ENCODE assay signal across 12 cellular contexts in genomic region chr3:161489390-161489789, GRCh38. TPM values are rescaled to one million over a fixed set of nuclear protein-coding genes. Genes with fewer than 3 reads are reported as not detected.
A peak's percentile ranks its signal among the peaks of the same experiment; 100 is the strongest.
DNase-seq lines count a peak whose midpoint lies in the region; ATAC-seq lines count a peak whose summit lies in the region.
"Had no signal": no experiment of that assay in that cellular context is flagged by ENCODE, and none has a peak within 500 bp of the region (broad histone marks: within the 10 kb centered on the region; RNA-seq: fewer than 3 reads in every experiment).

No MANE protein-coding gene starts in this region.

- H3K27me3 ChIP-seq in H7 (ENCODE audit: control insufficient read depth, insufficient read depth, low read length) = no peaks in the 10 kb centered on the region

- no peak overlapping the region for H3K4me3 ChIP-seq in H7 (ENCODE audit: insufficient read depth, low read depth, low read length)

- no peaks in the 10 kb centered on the region for H3K36me3 ChIP-seq in H7 (replicated peaks; ENCODE audit: control insufficient read depth, insufficient read depth, low read length)

- DNase-seq in SIG-M5 (lab: John Stamatoyannopoulos, UW) (peak; percentile 66), NCI-H1694 treated with DMSO at 0.1 percent for 48 hours (lab: John Stamatoyannopoulos, UW) (no peak), HPDE6-E6E7 (ENCODE audit: extremely low spot score) (no peak), H7 (no peak), AG08396 (ENCODE audit: low spot score) (no peak)
- DNase-seq: activated CD4-positive, alpha-beta T cell treated with anti-CD3 and anti-CD28 coated beads, Interleukin-2, amount 10 ng/mL, durations not matched to agents 24 days and 14 days; CD4-positive, CD25-positive, alpha-beta regulatory T cell; endodermal cell had no signal

- peak; percentile 99 for ATAC-seq in GM18517 (IDR thresholded peaks at IDR 0.05; ENCODE audit: unreplicated experiment)
- ATAC-seq in GM21576 (IDR thresholded peaks at IDR 0.05; ENCODE audit: unreplicated experiment) = peak; percentile 100
- ATAC-seq in HG03159 (IDR thresholded peaks at IDR 0.05; ENCODE audit: unreplicated experiment) = peak; percentile 98

RNA-seq across cellular contexts. Expression of gene OTOL1, which starts 7.2 kb away (rescaled TPM):
- total RNA-seq in H7 (2014; rRNA removed; shearing (Covaris generic)) = not detected in 2 replicates
- total RNA-seq: activated CD4-positive, alpha-beta T cell treated with anti-CD3 and anti-CD28 coated beads, Interleukin-2, amount 10 ng/mL, durations not matched to agents 24 days and 14 days; CD4-positive, CD25-positive, alpha-beta regulatory T cell; endodermal cell; temporal lobe had no signal
